In genomic region chr17:75078097-75079022, GRCh38 we compare ENCODE assay signal across 8 cellular contexts.
DNase-seq lines count a peak whose midpoint lies in the region; ATAC-seq, FAIRE-seq and TF ChIP-seq lines count a peak whose summit lies in the region.

No MANE protein-coding gene starts in this region.

- peak; percentile 32 for ATAC-seq in HG02798 (IDR thresholded peaks at IDR 0.05; ENCODE audit: poor library complexity, unreplicated experiment)

- DNase-seq in GM10248 (ENCODE audit: extremely low spot score) (peak; percentile 74), left kidney (ENCODE audit: low read depth, low spot score) (peak; percentile 81), urothelium cell line (ENCODE audit: low spot score) (peak; percentile 93), dedifferentiated amniotic fluid mesenchymal stem cell (ENCODE audit: extremely low spot score) (no peak), DMS79 treated with DMSO at 0.1 percent for 48 hours (lab: John Stamatoyannopoulos, UW) (no peak), HEK293T (ENCODE audit: extremely low spot score) (no peak)

- TF ChIP-seq CTCF in GM10248 (IDR thresholded peaks at IDR 0.05; ENCODE audit: control extremely low read depth, extremely low read depth, low read depth, missing control alignments), result no peak

- CTCF ChIA-PET in GM10248 (lab: Yijun Ruan, JAX) (interaction anchor here (0.9 to 3.9 kb wide), 11 partner anchors 10 to 123 kb away, joined by 3 to 23 read pairs (median 5); partner anchors contain the start of gene SLC16A5), HEK293T (lab: Yijun Ruan, JAX) (interaction anchor here (0.6 to 1.0 kb wide), 5 partner anchors 15 to 123 kb away, joined by 3 to 4 read pairs (median 3); no protein-coding TSS in a partner anchor)

- POLR2A ChIA-PET in GM10248 (lab: Yijun Ruan, JAX) (interaction anchor here (0.6 to 0.9 kb wide), 2 partner anchors 28 to 36 kb away, joined by 3 to 4 read pairs; no protein-coding TSS in a partner anchor), HEK293T (lab: Yijun Ruan, JAX) (interaction anchor here (0.6 to 1.5 kb wide), 5 partner anchors 8 to 451 kb away, joined by 3 to 10 read pairs (median 3); partner anchors contain the start of genes ARMC7 and SLC16A5)

- peak; percentile 32 for FAIRE-seq in urothelium cell line (lab: Jason Lieb, UNC)

- peak overlapping the region; percentile 75 for H3K27ac ChIP-seq in angular gyrus (ENCODE audit: low read depth, low read length)

TF ChIP-seq in HEK293T, 16 proteins besides CTCF, POLR2A, EP300 and RAD21:
- TF ChIP-seq CTBP1 (IDR thresholded peaks at IDR 0.05; ENCODE audit: borderline replicate concordance), result no peak
- no peak for TF ChIP-seq ZNF384 (IDR thresholded peaks at IDR 0.05)
- no peak for TF ChIP-seq NFRKB (IDR thresholded peaks at IDR 0.05)
- no peak for TF ChIP-seq L3MBTL2 (conservative IDR thresholded peaks at IDR 0.05)
- no peak for TF ChIP-seq FOXA1 (IDR thresholded peaks at IDR 0.05)
- TF ChIP-seq ELF4 (IDR thresholded peaks at IDR 0.05), result no peak
- TF ChIP-seq BHLHE40 (IDR thresholded peaks at IDR 0.05; ENCODE audit: borderline replicate concordance), result no peak
- no peak for TF ChIP-seq FOXK2 (IDR thresholded peaks at IDR 0.05)
- no peak for TF ChIP-seq LEF1 (IDR thresholded peaks at IDR 0.05; ENCODE audit: borderline replicate concordance)
- no peak for TF ChIP-seq SUZ12 (IDR thresholded peaks at IDR 0.05)
- TF ChIP-seq SP1 (IDR thresholded peaks at IDR 0.05), result no peak
- no peak for TF ChIP-seq PKNOX1 (IDR thresholded peaks at IDR 0.05)
- no peak for TF ChIP-seq HDGF (IDR thresholded peaks at IDR 0.05; ENCODE audit: borderline replicate concordance)

Comparison
In these comparisons a context has a peak if more than half of its experiments do, and no peak if none do; other contexts are left out.
1. DNase-seq: peak in GM10248 (single experiment), left kidney (single experiment) and urothelium cell line (single experiment); none in dedifferentiated amniotic fluid mesenchymal stem cell (single experiment), DMS79 treated with DMSO at 0.1 percent for 48 hours (single experiment) and HEK293T (single experiment).